11 cellular contexts compared by ENCODE assay signal in the genomic region with DNA sequence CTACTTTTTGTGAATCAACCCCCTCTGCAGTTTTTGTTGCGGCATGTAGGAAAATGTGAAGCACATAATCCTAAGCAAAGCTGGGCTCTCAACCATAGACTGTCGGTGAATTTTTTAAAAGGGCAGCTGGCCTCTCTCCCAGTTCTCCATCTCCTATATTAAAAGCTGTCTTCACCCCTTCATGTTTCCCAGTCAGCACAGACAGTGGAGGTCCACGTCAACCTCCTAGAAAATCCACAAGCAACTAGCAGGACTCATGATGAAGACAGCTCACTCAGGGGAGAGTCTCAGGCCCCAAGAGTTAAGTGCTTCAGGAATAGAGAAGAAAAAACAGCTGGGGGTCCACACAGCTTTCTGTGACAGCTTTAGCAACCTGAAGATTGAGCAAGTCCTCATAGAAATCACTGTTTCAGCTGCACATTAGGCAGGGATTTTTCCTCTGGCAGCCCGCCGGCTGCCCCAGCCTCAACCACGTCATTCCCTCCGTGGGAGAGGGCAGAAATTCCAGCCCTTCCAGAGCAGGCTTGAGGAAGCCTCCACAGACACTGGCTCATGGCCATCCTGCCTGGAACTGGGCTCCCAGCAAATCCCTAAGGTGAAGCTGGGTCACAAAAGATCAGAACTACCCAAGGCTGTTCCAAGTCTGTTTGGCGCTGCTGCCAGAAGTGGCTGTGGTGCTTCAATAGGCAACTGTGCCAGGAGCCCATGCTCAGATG. TPM values are rescaled to one million over a fixed set of nuclear protein-coding genes. Genes with fewer than 3 reads are reported as not detected.
A peak's percentile ranks its signal among the peaks of the same experiment; 100 is the strongest.
DNase-seq lines count a peak whose midpoint lies in the region; ATAC-seq and TF ChIP-seq lines count a peak whose summit lies in the region.
"Had no signal": no experiment of that assay in that cellular context is flagged by ENCODE, and none has a peak within 500 bp of the region (broad histone marks: within the 10 kb centered on the region; RNA-seq: fewer than 3 reads in every experiment).

No MANE protein-coding gene starts in this region.

- H3K4me1 Mint-ChIP-seq in activated T-helper 2 cell treated with anti-CD3 and anti-CD28 coated beads, Interferon-gamma antibody, Interleukin-2, Interleukin-4, amounts not matched to agents 10 μg/mL and 5 μg/mL and 100 μg/mL, durations not matched to agents 14 hours and 24 hours and 36 hours (ENCODE audit: low read depth) = no peaks in the 10 kb centered on the region

- no peak overlapping the region for H3K4me3 ChIP-seq in lung
- peak overlapping the region; percentile 14 for H3K4me3 ChIP-seq in thoracic aorta

- DNase-seq in LHCN-M2 (ENCODE audit: low read depth) = peak; percentile 73
- no peak for DNase-seq in lung (ENCODE audit: low spot score)
- DNase-seq in thoracic aorta (ENCODE audit: low spot score) = peak; percentile 14
- no peak for DNase-seq in GM13976 (ENCODE audit: low spot score)
- DNase-seq in NCI-H1436 (lab: John Stamatoyannopoulos, UW) = no peak
- no peak for DNase-seq in activated T-helper 2 cell treated with anti-CD3 and anti-CD28 coated beads, Interferon-gamma antibody, Interleukin-2, Interleukin-4, amounts not matched to agents 10 μg/mL and 5 μg/mL and 100 μg/mL, durations not matched to agents 14 hours and 24 hours and 36 hours (ENCODE audit: low spot score)
- DNase-seq: NK-92 treated with Interleukin-12 subunit alpha and Interleukin-12 subunit beta, amount 100 ng/mL, for 24 hours had no signal

- 74 to 77% methylated on average over 8 of the region's 8 CpGs for WGBS in lung, 2 donors

- intact Hi-C loops in activated T-helper 2 cell treated with anti-CD3 and anti-CD28 coated beads, Interferon-gamma antibody, Interleukin-2, Interleukin-4, amounts not matched to agents 10 μg/mL and 5 μg/mL and 100 μg/mL, durations not matched to agents 14 hours and 24 hours and 36 hours (cut with micrococcal nuclease) = no loop called here

- H3K36me3 ChIP-seq in lung (ENCODE audit: control insufficient read depth in 2 of 2, insufficient read depth in 2 of 2, low read length in 2 of 2) (no peaks in the 10 kb centered on the region), thoracic aorta (no peaks in the 10 kb centered on the region)

- H3K9me3 Mint-ChIP-seq in activated T-helper 2 cell treated with anti-CD3 and anti-CD28 coated beads, Interferon-gamma antibody, Interleukin-2, Interleukin-4, amounts not matched to agents 10 μg/mL and 5 μg/mL and 100 μg/mL, durations not matched to agents 14 hours and 24 hours and 36 hours = no peaks in the 10 kb centered on the region
- H3K9me3 Mint-ChIP-seq: natural killer cell treated with Interleukin-12 subunit alpha and Interleukin-12 subunit beta and Interleukin-15 and Interleukin-18, amount 100 ng/mL, for 72 hours had no signal

- H3K27me3 Mint-ChIP-seq in activated T-helper 2 cell treated with anti-CD3 and anti-CD28 coated beads, Interferon-gamma antibody, Interleukin-2, Interleukin-4, amounts not matched to agents 10 μg/mL and 5 μg/mL and 100 μg/mL, durations not matched to agents 14 hours and 24 hours and 36 hours (ENCODE audit: low read depth) = peaks cover 42% of the 10 kb centered on the region

- no peak overlapping the region for H3K4me3 Mint-ChIP-seq in activated T-helper 2 cell treated with anti-CD3 and anti-CD28 coated beads, Interferon-gamma antibody, Interleukin-2, Interleukin-4, amounts not matched to agents 10 μg/mL and 5 μg/mL and 100 μg/mL, durations not matched to agents 14 hours and 24 hours and 36 hours (ENCODE audit: low read depth)
- H3K4me3 Mint-ChIP-seq: natural killer cell treated with Interleukin-12 subunit alpha and Interleukin-12 subunit beta and Interleukin-15 and Interleukin-18, amount 100 ng/mL, for 72 hours had no signal

- ATAC-seq in esophagus mucosa (peak; percentile 77), lung (ENCODE audit: insufficient read depth, low FRiP score) (peak; percentile 24), thoracic aorta (ENCODE audit: insufficient number of reproducible peaks, low FRiP score, low read depth) (peak; percentile 45), HG02571 (IDR thresholded peaks at IDR 0.05; ENCODE audit: unreplicated experiment) (no peak)

- H3K27me3 ChIP-seq in lung (ENCODE audit: control insufficient read depth, insufficient read depth) (no peaks in the 10 kb centered on the region), thoracic aorta (replicated peaks; ENCODE audit: insufficient read depth) (no peaks in the 10 kb centered on the region)

- in situ Hi-C loops in GM13976 (cut with MboI; ENCODE audit: low sequenced_read_pairs, unreplicated experiment) = no loop called here

- no peaks in the 10 kb centered on the region for H3K9me3 ChIP-seq in lung (ENCODE audit: control insufficient read depth in 2 of 2, insufficient read depth in 1 of 2, low read length in 1 of 2)
- no peaks in the 10 kb centered on the region for H3K9me3 ChIP-seq in thoracic aorta

- no peaks in the 10 kb centered on the region for H3K36me3 Mint-ChIP-seq in activated T-helper 2 cell treated with anti-CD3 and anti-CD28 coated beads, Interferon-gamma antibody, Interleukin-2, Interleukin-4, amounts not matched to agents 10 μg/mL and 5 μg/mL and 100 μg/mL, durations not matched to agents 14 hours and 24 hours and 36 hours (ENCODE audit: low read depth)
- H3K36me3 Mint-ChIP-seq: natural killer cell treated with Interleukin-12 subunit alpha and Interleukin-12 subunit beta and Interleukin-15 and Interleukin-18, amount 100 ng/mL, for 72 hours had no signal

- TF ChIP-seq CTCF in lung (IDR thresholded peaks at IDR 0.05; ENCODE audit: control extremely low read depth, extremely low read depth) = no peak
- TF ChIP-seq CTCF in thoracic aorta (IDR thresholded peaks at IDR 0.05) = no peak
- no peak for TF ChIP-seq CTCF in GM13976 (IDR thresholded peaks at IDR 0.05; ENCODE audit: borderline replicate concordance, control extremely low read depth, extremely low read depth, insufficient read depth, missing control alignments)

- H3K4me1 ChIP-seq in lung (ENCODE audit: control insufficient read depth in 2 of 2, insufficient read depth in 2 of 2, low read length in 2 of 2) = peaks cover 3 to 12% of the 10 kb centered on the region in 2 donors
- H3K4me1 ChIP-seq in thoracic aorta (ENCODE audit: control insufficient read depth in 1 of 2, low read depth in 2 of 2) = peaks cover 7 to 27% of the 10 kb centered on the region in 2 donors

- peak overlapping the region in 1 of 2 donors; percentile 60 for H3K27ac ChIP-seq in lung (ENCODE audit: low read depth in 1 of 2, low read length in 1 of 2)
- H3K27ac ChIP-seq in thoracic aorta = peak overlapping the region; percentile 60 to 66
- H3K27ac ChIP-seq: KMS-11 had no signal

- H3K27ac Mint-ChIP-seq in activated T-helper 2 cell treated with anti-CD3 and anti-CD28 coated beads, Interferon-gamma antibody, Interleukin-2, Interleukin-4, amounts not matched to agents 10 μg/mL and 5 μg/mL and 100 μg/mL, durations not matched to agents 14 hours and 24 hours and 36 hours = no peak overlapping the region
- H3K27ac Mint-ChIP-seq: natural killer cell treated with Interleukin-12 subunit alpha and Interleukin-12 subunit beta and Interleukin-15 and Interleukin-18, amount 100 ng/mL, for 72 hours had no signal

RNA-seq across cellular contexts. Expression of gene GPR161, which starts 15.3 kb away (rescaled TPM):
- total RNA-seq in LHCN-M2 (2014; rRNA removed) = 12.7 and 17.9 TPM in 2 replicates
- 11.8 TPM for polyA plus RNA-seq in LHCN-M2 (2012)
- 4.0 TPM for total RNA-seq in esophagus mucosa
- total RNA-seq in lung = 10 to 100 TPM in 1 of 2 donors, 1 to 10 TPM in 1; 8.4 to 15.0 TPM
- 1 to 10 TPM; 2.8 to 3.0 TPM for polyA plus RNA-seq in lung
- 10 to 100 TPM; 10.3 to 11.6 TPM for total RNA-seq in thoracic aorta
- total RNA-seq in activated T-helper 2 cell treated with anti-CD3 and anti-CD28 coated beads, Interferon-gamma antibody, Interleukin-2, Interleukin-4, amounts not matched to agents 10 μg/mL and 5 μg/mL and 100 μg/mL, durations not matched to agents 14 hours and 24 hours and 36 hours = 1.3 and 2.4 TPM in 2 replicates

RNA-seq across cellular contexts. Expression of gene TIPRL, which starts 57.3 kb away (rescaled TPM):
- total RNA-seq in LHCN-M2 (2014; rRNA removed) (28.8 and 36.1 TPM in 2 replicates), esophagus mucosa (30.9 TPM), lung (10 to 100 TPM; 26.4 to 38.4 TPM), thoracic aorta (10 to 100 TPM; 18.5 to 22.9 TPM)
- 22.1 TPM for polyA plus RNA-seq in LHCN-M2 (2012)
- 10 to 100 TPM; 14.2 to 17.1 TPM for polyA plus RNA-seq in lung
- total RNA-seq in activated T-helper 2 cell treated with anti-CD3 and anti-CD28 coated beads, Interferon-gamma antibody, Interleukin-2, Interleukin-4, amounts not matched to agents 10 μg/mL and 5 μg/mL and 100 μg/mL, durations not matched to agents 14 hours and 24 hours and 36 hours = 59.9 and 63.4 TPM in 2 replicates

Comparison
In these comparisons a context has a peak if more than half of its experiments do, and no peak if none do; other contexts are left out.
1. DNase-seq: peak in LHCN-M2 (single experiment) and thoracic aorta (single experiment); none in lung (single experiment), GM13976 (single experiment), NCI-H1436 (single experiment) and activated T-helper 2 cell treated with anti-CD3 and anti-CD28 coated beads, Interferon-gamma antibody, Interleukin-2, Interleukin-4, amounts not matched to agents 10 μg/mL and 5 μg/mL and 100 μg/mL, durations not matched to agents 14 hours and 24 hours and 36 hours (single experiment).